8 cellular contexts compared by ENCODE assay signal in genomic region chr5:153147891-153148623, GRCh38.
DNase-seq lines count a peak whose midpoint lies in the region; ATAC-seq and TF ChIP-seq lines count a peak whose summit lies in the region.

No MANE protein-coding gene starts in this region.

- H3K4me1 ChIP-seq in Peyer's patch (no peaks in the 10 kb centered on the region), foreskin keratinocyte (peaks cover 4% of the 10 kb centered on the region), skeletal muscle satellite cell (ENCODE audit: control insufficient read depth, insufficient read depth, low read length) (peaks cover 4% of the 10 kb centered on the region)

- TF ChIP-seq CTCF in Peyer's patch (IDR thresholded peaks at IDR 0.05) (peak in 4 of 6 experiments; percentile 13 to 44 (median 42)), foreskin keratinocyte (conservative IDR thresholded peaks at IDR 0.05) (peak; percentile 92)

- no peak overlapping the region for H3K4me3 ChIP-seq in Peyer's patch
- H3K4me3 ChIP-seq in skeletal muscle satellite cell (ENCODE audit: low read length): no peak overlapping the region

- DNase-seq in DMS153 treated with DMSO at 0.1 percent for 48 hours (lab: John Stamatoyannopoulos, UW; ENCODE audit: unreplicated experiment) (peak; percentile 27), HT1080 (ENCODE audit: low read depth) (peak; percentile 80), Peyer's patch (no peak), foreskin keratinocyte (peak; percentile 75 to 86), NCI-H187 (lab: John Stamatoyannopoulos, UW) (no peak)
- DNase-seq in stimulated activated CD4-positive, alpha-beta T cell treated with anti-CD3 and anti-CD28 coated beads, Interleukin-4, amount 100 ng/mL, for 4 hours: no peak

- ATAC-seq in GM21360 (IDR thresholded peaks at IDR 0.05; ENCODE audit: unreplicated experiment) (peak; percentile 73), foreskin keratinocyte (peak; percentile 99)

- no peak overlapping the region for H3K9ac ChIP-seq in skeletal muscle satellite cell (ENCODE audit: low read depth, low read length)

- H3K9me3 ChIP-seq in Peyer's patch: no peaks in the 10 kb centered on the region
- no peaks in the 10 kb centered on the region for H3K9me3 ChIP-seq in skeletal muscle satellite cell (replicated peaks; ENCODE audit: low read length)

- H3K36me3 ChIP-seq in Peyer's patch: no peaks in the 10 kb centered on the region
- no peaks in the 10 kb centered on the region for H3K36me3 ChIP-seq in skeletal muscle satellite cell (ENCODE audit: insufficient read depth, low read length)

- no peaks in the 10 kb centered on the region for H3K27me3 ChIP-seq in Peyer's patch
- no peaks in the 10 kb centered on the region for H3K27me3 ChIP-seq in foreskin keratinocyte
- no peaks in the 10 kb centered on the region for H3K27me3 ChIP-seq in skeletal muscle satellite cell (ENCODE audit: control insufficient read depth, insufficient read depth, low read length)

- peak overlapping the region; percentile 46 for H3K4me2 ChIP-seq in skeletal muscle satellite cell (ENCODE audit: low read length)

- H3K27ac ChIP-seq in Peyer's patch (no peak overlapping the region), foreskin keratinocyte (no peak overlapping the region)

- TF ChIP-seq POLR2A in Peyer's patch (IDR thresholded peaks at IDR 0.05): no peak

Comparison
In these comparisons a context has a peak if more than half of its experiments do, and no peak if none do; other contexts are left out.
1. DNase-seq: peak in DMS153 treated with DMSO at 0.1 percent for 48 hours (single experiment), HT1080 (single experiment) and foreskin keratinocyte (2 of 2); none in Peyer's patch (0 of 3), stimulated activated CD4-positive, alpha-beta T cell treated with anti-CD3 and anti-CD28 coated beads, Interleukin-4, amount 100 ng/mL, for 4 hours (0 of 2) and NCI-H187 (0 of 2).